ENCODE assay signal across 19 cellular contexts in genomic region chr9:100600511-100601079, GRCh38. TPM values are rescaled to one million over a fixed set of nuclear protein-coding genes. Genes with fewer than 3 reads are reported as not detected.
DNase-seq lines count a peak whose midpoint lies in the region; ATAC-seq, FAIRE-seq and TF ChIP-seq lines count a peak whose summit lies in the region.
"Had no signal": no experiment of that assay in that cellular context is flagged by ENCODE, and none has a peak within 500 bp of the region (broad histone marks: within the 10 kb centered on the region; RNA-seq: fewer than 3 reads in every experiment).

No MANE protein-coding gene starts in this region.

- H3K36me3 Mint-ChIP-seq in CD4-positive, alpha-beta T cell (ENCODE audit: low read depth), result no peaks in the 10 kb centered on the region
- H3K36me3 Mint-ChIP-seq: CD4-positive, CD25-positive, alpha-beta regulatory T cell; naive thymus-derived CD8-positive, alpha-beta T cell; stimulated activated effector memory CD8-positive, alpha-beta T cell treated with anti-CD3 and anti-CD28 coated beads, Interleukin-12 subunit alpha, Interleukin-12 subunit beta, amount 100 ng/mL, for 72 hours had no signal

- FAIRE-seq in GM12891 (lab: Jason Lieb, UNC), result no peak

- no peaks in the 10 kb centered on the region for H3K27me3 ChIP-seq in HAP-1 (ENCODE audit: low read depth)
- H3K27me3 ChIP-seq in tibial artery, result no peaks in the 10 kb centered on the region
- H3K27me3 ChIP-seq in CD4-positive, alpha-beta T cell (ENCODE audit: control insufficient read depth, insufficient read depth, low read length), result no peaks in the 10 kb centered on the region
- H3K27me3 ChIP-seq: testis had no signal

- no peak overlapping the region for H3K4me3 Mint-ChIP-seq in CD4-positive, alpha-beta T cell
- H3K4me3 Mint-ChIP-seq: activated naive CD4-positive, alpha-beta T cell treated with anti-CD3 and anti-CD28 coated beads for 36 hours had no signal

- DNase-seq in HAP-1 (ENCODE audit: low spot score in 2 of 2) (peak; percentile 46 to 60), NCI-H187 (lab: John Stamatoyannopoulos, UW) (peak; percentile 64 to 80), NCI-H524 treated with DMSO at 0.1 percent for 48 hours (lab: John Stamatoyannopoulos, UW) (peak; percentile 56), myocyte (ENCODE audit: low read depth) (peak; percentile 99), HCEC 1CT (no peak), tibial artery (no peak), GM12891 (ENCODE audit: insufficient read length, low spot score) (no peak)
- DNase-seq in CD4-positive, alpha-beta T cell, result no peak
- DNase-seq: amniotic stem cell had no signal

- no peak for TF ChIP-seq POLR2A in GM12891 (IDR thresholded peaks at IDR 0.05; ENCODE audit: low read depth, low read length)

- H3K4me3 ChIP-seq in HAP-1, result no peak overlapping the region
- H3K4me3 ChIP-seq in tibial artery, result no peak overlapping the region
- H3K4me3 ChIP-seq: skin epidermis, testis had no signal

- no peaks in the 10 kb centered on the region for H3K9me3 ChIP-seq in HAP-1
- H3K9me3 ChIP-seq in tibial artery, result no peaks in the 10 kb centered on the region
- no peaks in the 10 kb centered on the region for H3K9me3 ChIP-seq in CD4-positive, alpha-beta T cell (ENCODE audit: control insufficient read depth, low read length)
- H3K9me3 ChIP-seq: testis had no signal

- POLR2A ChIA-PET in CD4-positive, alpha-beta T cell (lab: Charles Lee), result no interaction called here

- H3K27ac Mint-ChIP-seq in CD4-positive, alpha-beta T cell, result no peak overlapping the region
- H3K27ac Mint-ChIP-seq: activated CD4-positive, alpha-beta T cell treated with anti-CD3 and anti-CD28 coated beads, Interleukin-2, amount 10 ng/mL, durations not matched to agents 24 days and 14 days; activated naive CD4-positive, alpha-beta T cell treated with anti-CD3 and anti-CD28 coated beads for 36 hours; activated T-cell treated with anti-CD3 and anti-CD28 coated beads, Interleukin-2, amount 50 U/mL, for 72 hours; CD4-positive, CD25-positive, alpha-beta regulatory T cell; progenitor cell of endocrine pancreas; stimulated activated effector memory CD8-positive, alpha-beta T cell treated with anti-CD3 and anti-CD28 coated beads, Interleukin-12 subunit alpha, Interleukin-12 subunit beta, amount 100 ng/mL, for 72 hours; T-helper 17 cell had no signal

- H3K36me3 ChIP-seq in HAP-1 (replicated peaks) (no peaks in the 10 kb centered on the region), tibial artery (no peaks in the 10 kb centered on the region)

- no peak overlapping the region for H3K27ac ChIP-seq in tibial artery
- H3K27ac ChIP-seq in CD4-positive, alpha-beta T cell (ENCODE audit: low read depth, low read length), result no peak overlapping the region
- H3K27ac ChIP-seq: testis had no signal

- H3K4me1 ChIP-seq in HAP-1, result peaks cover 12% of the 10 kb centered on the region
- peaks cover 0 to 14% (median 7%) of the 10 kb centered on the region in 4 donors for H3K4me1 ChIP-seq in tibial artery
- H3K4me1 ChIP-seq: testis had no signal

- CTCF ChIA-PET in CD4-positive, alpha-beta T cell (lab: Charles Lee), result no interaction called here

- no peak for ATAC-seq in CD4-positive, alpha-beta T cell (ENCODE audit: poor library complexity)
- ATAC-seq: naive thymus-derived CD8-positive, alpha-beta T cell had no signal

- peaks cover 28% of the 10 kb centered on the region for H3K4me1 Mint-ChIP-seq in CD4-positive, alpha-beta T cell (ENCODE audit: low read depth)

- intact Hi-C loops in tibial artery (cut with DNase I; ENCODE audit: low total_unique reads), result no loop called here
- intact Hi-C loops in CD4-positive, alpha-beta T cell (cut with DNase I, micrococcal nuclease), result loop anchor here in 1 of 2 experiments (2.0 kb wide), 1 partner anchor 710 kb away; no protein-coding TSS in a partner anchor

- TF ChIP-seq CTCF in tibial artery (IDR thresholded peaks at IDR 0.05), result no peak
- no peak for TF ChIP-seq CTCF in CD4-positive, alpha-beta T cell (IDR thresholded peaks at IDR 0.05)

- in situ Hi-C loops in HAP-1 (cut with MboI; ENCODE audit: low sequenced_read_pairs), result loop anchor here (10.0 kb wide), 1 partner anchor 704 kb away; no protein-coding TSS in a partner anchor

- H3K27me3 Mint-ChIP-seq in CD4-positive, alpha-beta T cell, result no peaks in the 10 kb centered on the region
- H3K27me3 Mint-ChIP-seq: naive thymus-derived CD8-positive, alpha-beta T cell; progenitor cell of endocrine pancreas; T-helper 17 cell had no signal

- no peaks in the 10 kb centered on the region for H3K9me3 Mint-ChIP-seq in CD4-positive, alpha-beta T cell
- H3K9me3 Mint-ChIP-seq: activated CD4-positive, alpha-beta T cell treated with anti-CD3 and anti-CD28 coated beads, Interleukin-2, amount 10 ng/mL, durations not matched to agents 24 days and 14 days; activated naive CD4-positive, alpha-beta T cell treated with anti-CD3 and anti-CD28 coated beads for 36 hours; activated T-cell treated with anti-CD3 and anti-CD28 coated beads, Interleukin-2, amount 50 U/mL, for 72 hours; stimulated activated effector memory CD8-positive, alpha-beta T cell treated with anti-CD3 and anti-CD28 coated beads, Interleukin-12 subunit alpha, Interleukin-12 subunit beta, amount 100 ng/mL, for 72 hours had no signal

TF ChIP-seq in GM12891, 5 proteins besides CTCF, POLR2A, EP300 and RAD21:
- TF ChIP-seq POU2F2 (IDR thresholded peaks at IDR 0.05; ENCODE audit: low read depth, low read length) (no peak), PAX5 (IDR thresholded peaks at IDR 0.05; ENCODE audit: insufficient read depth, low read length, severe bottlenecking) (no peak), SPI1 (IDR thresholded peaks at IDR 0.05; ENCODE audit: low read depth, low read length) (no peak), POLR2AphosphoS5 (IDR thresholded peaks at IDR 0.05; ENCODE audit: low read depth, low read length) (no peak), TAF1 (IDR thresholded peaks at IDR 0.05; ENCODE audit: low read depth, low read length) (no peak)

RNA-seq across cellular contexts. Expression of gene CAVIN4, which starts 22.7 kb away (rescaled TPM):
- total RNA-seq in myocyte, result 205 and 311 TPM in 2 replicates
- 48.3 TPM for polyA plus RNA-seq in myocyte (2012)
- total RNA-seq in CD4-positive, alpha-beta T cell, result under 1 TPM in 1 of 2 experiments, not detected in 1; 0.08 TPM
- polyA plus RNA-seq in GM12891 (2012; ENCODE audit: low read depth, missing spikeins), result not detected
- total RNA-seq: activated naive CD4-positive, alpha-beta T cell treated with anti-CD3 and anti-CD28 coated beads for 36 hours had no signal
- polyA plus RNA-seq: naive thymus-derived CD8-positive, alpha-beta T cell had no signal

Comparison
In these comparisons a context has a peak if more than half of its experiments do, and no peak if none do; other contexts are left out.
1. DNase-seq: peak in HAP-1 (2 of 2), NCI-H187 (2 of 2), NCI-H524 treated with DMSO at 0.1 percent for 48 hours (single experiment) and myocyte (single experiment); none in HCEC 1CT (single experiment), tibial artery (0 of 2), CD4-positive, alpha-beta T cell (0 of 10) and GM12891 (single experiment).
2. RNA of gene CAVIN4, which starts 22.7 kb away (total RNA-seq): 205 to 311 TPM in myocyte; 0.08 TPM in CD4-positive, alpha-beta T cell; every median in the first group is over 100 times any median in the second.